In genomic region chr9:87064311-87064710, GRCh38 we compare ENCODE assay signal across 24 cellular contexts.
A peak's percentile ranks its signal among the peaks of the same experiment; 100 is the strongest.
DNase-seq lines count a peak whose midpoint lies in the region; ATAC-seq and TF ChIP-seq lines count a peak whose summit lies in the region.
"Had no signal": no experiment of that assay in that cellular context is flagged by ENCODE, and none has a peak within 500 bp of the region (broad histone marks: within the 10 kb centered on the region; RNA-seq: fewer than 3 reads in every experiment).

No MANE protein-coding gene starts in this region.

- TF ChIP-seq CTCF in omental fat pad (IDR thresholded peaks at IDR 0.05) = no peak
- no peak for TF ChIP-seq CTCF in thoracic aorta (IDR thresholded peaks at IDR 0.05)

- H3K4me1 ChIP-seq in ACC112 (ENCODE audit: control insufficient read depth, insufficient read depth, low read length, unreplicated experiment) (peaks cover 24% of the 10 kb centered on the region), thoracic aorta (ENCODE audit: control insufficient read depth in 1 of 2, low read depth in 2 of 2) (peaks cover 8 to 27% of the 10 kb centered on the region in 2 donors)
- H3K4me1 ChIP-seq: HAP-1, Peyer's patch, SJCRH30 had no signal

- POLR2A ChIA-PET in HEK293T (lab: Yijun Ruan, JAX) = no interaction called here

- no peaks in the 10 kb centered on the region for H3K9me3 ChIP-seq in thoracic aorta
- H3K9me3 ChIP-seq: HAP-1, Peyer's patch, SJCRH30 had no signal

- DNase-seq in amniotic epithelial cell (ENCODE audit: low read depth) = peak; percentile 56
- DNase-seq in omental fat pad (ENCODE audit: low spot score) = no peak
- no peak for DNase-seq in thoracic aorta (ENCODE audit: low spot score)
- DNase-seq in NCI-H345 (lab: John Stamatoyannopoulos, UW) = no peak
- DNase-seq in HEK293T (ENCODE audit: extremely low spot score) = no peak
- DNase-seq: 8988T; AML-193; C1 segment of cervical spinal cord; CD8-positive, alpha-beta T cell; DND-41; KG1; NCI-H1105; NCI-H1694; NCI-H2081; NCI-H2171; NCI-H446; NCI-H526; Peyer's patch; SJCRH30 had no signal

- H3K36me3 ChIP-seq in ACC112 (ENCODE audit: insufficient read depth, low read length) = no peaks in the 10 kb centered on the region
- no peaks in the 10 kb centered on the region for H3K36me3 ChIP-seq in thoracic aorta
- H3K36me3 ChIP-seq: HAP-1, Peyer's patch, SJCRH30 had no signal

- peak overlapping the region; percentile 63; the same call in 1 of the 2 replicates for H3K4me3 ChIP-seq in ACC112 (ENCODE audit: low read depth, low read length)
- no peak overlapping the region for H3K4me3 ChIP-seq in thoracic aorta
- H3K4me3 ChIP-seq: GM12878, HAP-1, Peyer's patch, SJCRH30 had no signal

- H3K27me3 ChIP-seq in ACC112 (ENCODE audit: insufficient read depth, low read length) = no peaks in the 10 kb centered on the region
- no peaks in the 10 kb centered on the region for H3K27me3 ChIP-seq in thoracic aorta (replicated peaks; ENCODE audit: insufficient read depth)
- H3K27me3 ChIP-seq: Peyer's patch, SJCRH30 had no signal

- peak; percentile 67 for ATAC-seq in omental fat pad (ENCODE audit: low FRiP score)
- no peak for ATAC-seq in thoracic aorta (ENCODE audit: insufficient number of reproducible peaks, low FRiP score, low read depth)
- no peak for ATAC-seq in HG03135 (IDR thresholded peaks at IDR 0.05; ENCODE audit: unreplicated experiment)
- no peak for ATAC-seq in GM21526 (IDR thresholded peaks at IDR 0.05; ENCODE audit: low FRiP score, unreplicated experiment)
- ATAC-seq: CD8-positive, alpha-beta T cell; GM12878 had no signal

- CTCF ChIA-PET in HEK293T (lab: Yijun Ruan, JAX) = no interaction called here

- H3K27ac ChIP-seq in ACC112 (ENCODE audit: low read depth, low read length) (peak overlapping the region; percentile 85), thoracic aorta (peak overlapping the region; percentile 18 to 69)
- H3K27ac ChIP-seq: Peyer's patch, SJCRH30 had no signal

- H3K79me2 ChIP-seq in ACC112 (ENCODE audit: control insufficient read depth, insufficient read depth, low read length, unreplicated experiment) = no peaks in the 10 kb centered on the region

- H2AFZ ChIP-seq in ACC112 (ENCODE audit: low read length, unreplicated experiment) = peak overlapping the region; percentile 59

TF ChIP-seq in HEK293T, 16 proteins besides CTCF, POLR2A, EP300 and RAD21:
- TF ChIP-seq ZNF384 (IDR thresholded peaks at IDR 0.05) (no peak), CTBP1 (IDR thresholded peaks at IDR 0.05; ENCODE audit: borderline replicate concordance) (no peak), HDGF (IDR thresholded peaks at IDR 0.05; ENCODE audit: borderline replicate concordance) (no peak), FOXA1 (IDR thresholded peaks at IDR 0.05) (no peak), LEF1 (IDR thresholded peaks at IDR 0.05; ENCODE audit: borderline replicate concordance) (no peak), FOXK2 (IDR thresholded peaks at IDR 0.05) (no peak), TARDBP (IDR thresholded peaks at IDR 0.05) (no peak), SUZ12 (IDR thresholded peaks at IDR 0.05) (no peak), PKNOX1 (IDR thresholded peaks at IDR 0.05) (no peak), L3MBTL2 (conservative IDR thresholded peaks at IDR 0.05) (no peak), BHLHE40 (IDR thresholded peaks at IDR 0.05; ENCODE audit: borderline replicate concordance) (no peak), NFRKB (IDR thresholded peaks at IDR 0.05) (no peak), ARNT (IDR thresholded peaks at IDR 0.05) (no peak), SP1 (IDR thresholded peaks at IDR 0.05) (no peak)
